In genomic region chrX:150599226-150599625, GRCh38 we compare ENCODE assay signal across 21 cellular contexts. TPM values are rescaled to one million over a fixed set of nuclear protein-coding genes. Genes with fewer than 3 reads are reported as not detected.
DNase-seq lines count a peak whose midpoint lies in the region; ATAC-seq and TF ChIP-seq lines count a peak whose summit lies in the region.
"Had no signal": no experiment of that assay in that cellular context is flagged by ENCODE, and none has a peak within 500 bp of the region (broad histone marks: within the 10 kb centered on the region; RNA-seq: fewer than 3 reads in every experiment).

No MANE protein-coding gene starts in this region.

- H3K9ac ChIP-seq in HCT116 (ENCODE audit: low read length): no peak overlapping the region
- no peak overlapping the region for H3K9ac ChIP-seq in mesendoderm (ENCODE audit: low read length)

- no peak overlapping the region for H3K56ac ChIP-seq in mesendoderm (ENCODE audit: low read length)

- peaks cover 13% of the 10 kb centered on the region for H3K4me1 Mint-ChIP-seq in WTC11
- peaks cover 6% of the 10 kb centered on the region for H3K4me1 Mint-ChIP-seq in CD4-positive, alpha-beta T cell (ENCODE audit: low read depth)

- no peaks in the 10 kb centered on the region for H3K27me3 Mint-ChIP-seq in WTC11 (ENCODE audit: low read depth)
- H3K27me3 Mint-ChIP-seq in CD4-positive, alpha-beta T cell: no peaks in the 10 kb centered on the region
- H3K27me3 Mint-ChIP-seq: T-cell had no signal

- no peak for TF ChIP-seq RAD21 in HCT116 (IDR thresholded peaks at IDR 0.05; ENCODE audit: low read depth)

- no CpG with 5 or more reads among the region's 1 CpG for WGBS in mesendoderm (ENCODE audit: extremely low coverage, insufficient coverage, low lambda C conversion rate)

- RAD21 ChIA-PET in HCT116 (lab: Charles Lee; ENCODE audit: low non-redundant PET in 1 of 2, low total read pairs in 2 of 2, uncharacterized antibody in 2 of 2, unreplicated experiment in 2 of 2): no interaction called here

- DNase-seq in HCT116 (ENCODE audit: low read depth, low spot score) (no peak), WTC11 (ENCODE audit: low spot score) (no peak), mesendoderm (peak; percentile 1), OCI-M1 (lab: John Stamatoyannopoulos, UW) (no peak), kidney tubule cell (ENCODE audit: low spot score) (no peak)
- DNase-seq in CD4-positive, alpha-beta T cell: no peak
- DNase-seq: C1 segment of cervical spinal cord, Calu3, HFFc6, Karpas-422, NCI-H1092 treated with DMSO at 0.1 percent for 48 hours, NCI-H1436 treated with DMSO at 0.1 percent for 48 hours, NCI-H187 treated with DMSO at 0.1 percent for 48 hours, NCI-H2107, NCI-H524, NCI-H748 treated with DMSO at 0.1 percent for 48 hours, PC-3, SJCRH30, T-cell had no signal

- intact Hi-C loops in HCT116 (cut with micrococcal nuclease): no loop called here
- intact Hi-C loops in CD4-positive, alpha-beta T cell (cut with DNase I, micrococcal nuclease): no loop called here

- 0 out of 2 replicates have a peak, but pooled peaks have one; percentile 46 for ATAC-seq in HCT116
- ATAC-seq in WTC11: peak; percentile 50; the same call in 1 of the 2 replicates
- ATAC-seq in CD4-positive, alpha-beta T cell (ENCODE audit: poor library complexity): no peak
- ATAC-seq: PC-3, Right ventricle myocardium inferior, T-cell had no signal

- H3K27ac Mint-ChIP-seq in WTC11: no peak overlapping the region
- H3K27ac Mint-ChIP-seq in CD4-positive, alpha-beta T cell: no peak overlapping the region
- H3K27ac Mint-ChIP-seq: HFFc6, T-cell had no signal

- no peak overlapping the region for H3K4ac ChIP-seq in mesendoderm (ENCODE audit: low read depth, low read length)

- H3K36me3 Mint-ChIP-seq in WTC11: peaks cover 9% of the 10 kb centered on the region
- H3K36me3 Mint-ChIP-seq in CD4-positive, alpha-beta T cell (ENCODE audit: low read depth): peaks cover 76% of the 10 kb centered on the region

- no peak for TF ChIP-seq POLR2A in HCT116 (IDR thresholded peaks at IDR 0.05; ENCODE audit: borderline replicate concordance, extremely low read depth, insufficient read depth, insufficient read length)

- H3K27me3 ChIP-seq in HCT116 (ENCODE audit: insufficient read depth, low read length): no peaks in the 10 kb centered on the region
- no peaks in the 10 kb centered on the region for H3K27me3 ChIP-seq in mesendoderm (ENCODE audit: insufficient read depth, low read length, poor library complexity)
- H3K27me3 ChIP-seq in CD4-positive, alpha-beta T cell (ENCODE audit: control insufficient read depth, insufficient read depth, low read length): no peaks in the 10 kb centered on the region
- H3K27me3 ChIP-seq: SJCRH30 had no signal

- H3K36me3 ChIP-seq in HCT116 (ENCODE audit: control insufficient read depth in 1 of 2, insufficient read depth in 2 of 2, low read length in 2 of 2) (no peaks in the 10 kb centered on the region), mesendoderm (ENCODE audit: control insufficient read depth, insufficient read depth, low read length) (no peaks in the 10 kb centered on the region)
- H3K36me3 ChIP-seq: SJCRH30 had no signal

- H3K9me2 ChIP-seq in HCT116 (ENCODE audit: insufficient read depth): no peaks in the 10 kb centered on the region

- no peak overlapping the region for H2AK5ac ChIP-seq in mesendoderm (ENCODE audit: low read length)

- H4K5ac ChIP-seq in mesendoderm (ENCODE audit: low read length): no peak overlapping the region

- POLR2A ChIA-PET in HCT116 (lab: Charles Lee): no interaction called here
- POLR2A ChIA-PET in WTC11 (lab: Charles Lee): no interaction called here
- POLR2A ChIA-PET in CD4-positive, alpha-beta T cell (lab: Charles Lee): no interaction called here

- H3K27ac ChIP-seq in HCT116 (ENCODE audit: low read depth, low read length) (no peak overlapping the region), mesendoderm (ENCODE audit: low read depth, low read length) (no peak overlapping the region)
- H3K27ac ChIP-seq in CD4-positive, alpha-beta T cell (ENCODE audit: low read depth, low read length): no peak overlapping the region
- H3K27ac ChIP-seq: SJCRH30 had no signal

- 0 out of 2 replicates have a peak, but pooled peaks have one; percentile 8 for TF ChIP-seq CTCF in GM12875 (IDR thresholded peaks at IDR 0.05; ENCODE audit: borderline replicate concordance, insufficient read depth, low read depth, low read length)
- peak in 1 of 3 experiments; percentile 18; a peak in 1 of 6 replicates for TF ChIP-seq CTCF in HCT116 (IDR thresholded peaks at IDR 0.05 in 2 of 3, conservative IDR thresholded peaks at IDR 0.05 in 1 of 3; ENCODE audit: borderline replicate concordance in 1 of 3, insufficient read depth in 1 of 3, low read depth in 2 of 3, low read length in 2 of 3)
- TF ChIP-seq CTCF in WTC11 (IDR thresholded peaks at IDR 0.05): no peak
- no peak for TF ChIP-seq CTCF in CD4-positive, alpha-beta T cell (IDR thresholded peaks at IDR 0.05)

- H3K79me1 ChIP-seq in mesendoderm (ENCODE audit: low read length): no peaks in the 10 kb centered on the region

- no peak overlapping the region for H2BK15ac ChIP-seq in mesendoderm (replicated peaks; ENCODE audit: low read depth)

- H3K18ac ChIP-seq in mesendoderm (ENCODE audit: low read length): no peak overlapping the region

- H3K9me3 ChIP-seq in HCT116 (ENCODE audit: control insufficient read depth in 1 of 2, insufficient read depth in 1 of 2, low read depth in 1 of 2, low read length in 2 of 2): no peaks in the 10 kb centered on the region
- no peaks in the 10 kb centered on the region for H3K9me3 ChIP-seq in CD4-positive, alpha-beta T cell (ENCODE audit: control insufficient read depth, low read length)
- H3K9me3 ChIP-seq: SJCRH30 had no signal

- CTCF ChIA-PET in HCT116 (lab: Charles Lee) (interaction anchor here (0.7 kb wide), 1 partner anchor 12 kb away, joined by 3 read pairs; no protein-coding TSS in a partner anchor), WTC11 (lab: Charles Lee) (interaction anchor here (0.7 to 1.2 kb wide), 3 partner anchors 12 to 607 kb away, joined by 3 to 6 read pairs (median 4); no protein-coding TSS in a partner anchor)
- CTCF ChIA-PET in CD4-positive, alpha-beta T cell (lab: Charles Lee): no interaction called here

- H3K23ac ChIP-seq in mesendoderm (ENCODE audit: low read length): no peak overlapping the region

- H2AFZ ChIP-seq in HCT116 (ENCODE audit: low read depth, low read length, poor library complexity, severe bottlenecking): no peak overlapping the region

- H4K8ac ChIP-seq in mesendoderm (ENCODE audit: low read depth, low read length): no peak overlapping the region

- BruUV-seq in HCT116 (replicated peaks; lab: Mats Ljungman, UMichigan): no TSS peak

- no peak overlapping the region for H2BK5ac ChIP-seq in mesendoderm (ENCODE audit: low read length)

- H2BK120ac ChIP-seq in mesendoderm (ENCODE audit: low read depth, low read length): no peak overlapping the region

- no peaks in the 10 kb centered on the region for H3K79me2 ChIP-seq in HCT116 (ENCODE audit: insufficient read depth, low read length)
- H3K79me2 ChIP-seq in mesendoderm (ENCODE audit: control insufficient read depth, insufficient read depth, low read length): no peaks in the 10 kb centered on the region

- H3K4me3 ChIP-seq in GM12875 (ENCODE audit: low read depth, low read length) (no peak overlapping the region), HCT116 (replicated peaks in 1 of 2; ENCODE audit: low read depth in 1 of 2, low read length in 2 of 2) (no peak overlapping the region), mesendoderm (ENCODE audit: low read length) (no peak overlapping the region)
- H3K4me3 ChIP-seq: SJCRH30 had no signal

- H3K4me2 ChIP-seq in HCT116 (ENCODE audit: low read length) (no peak overlapping the region), mesendoderm (ENCODE audit: low read length) (no peak overlapping the region)

- H3K4me3 Mint-ChIP-seq in WTC11: no peak overlapping the region
- no peak overlapping the region for H3K4me3 Mint-ChIP-seq in CD4-positive, alpha-beta T cell
- H3K4me3 Mint-ChIP-seq: HFFc6, T-cell had no signal

- H3K4me1 ChIP-seq in HCT116 (ENCODE audit: control insufficient read depth in 1 of 2, insufficient read depth in 2 of 2, low read length in 2 of 2): no peaks in the 10 kb centered on the region
- no peaks in the 10 kb centered on the region for H3K4me1 ChIP-seq in mesendoderm (ENCODE audit: control insufficient read depth, low read depth, low read length)
- H3K4me1 ChIP-seq: SJCRH30 had no signal

- no peaks in the 10 kb centered on the region for H4K20me1 ChIP-seq in HCT116 (ENCODE audit: insufficient read depth)

- H3K9me3 Mint-ChIP-seq in WTC11: no peaks in the 10 kb centered on the region
- H3K9me3 Mint-ChIP-seq in CD4-positive, alpha-beta T cell: no peaks in the 10 kb centered on the region
- H3K9me3 Mint-ChIP-seq: HFFc6, T-cell had no signal

TF ChIP-seq in HCT116, 20 proteins besides CTCF, POLR2A, EP300 and RAD21 (continues in another document):
- no peak for TF ChIP-seq TCF7L2 (IDR thresholded peaks at IDR 0.05; ENCODE audit: borderline replicate concordance, extremely low read depth, insufficient read depth, insufficient read length)
- no peak for TF ChIP-seq SRF (IDR thresholded peaks at IDR 0.05; ENCODE audit: low read depth)
- no peak for TF ChIP-seq SIN3A (IDR thresholded peaks at IDR 0.05; ENCODE audit: low read depth)
- no peak for TF ChIP-seq JUND (IDR thresholded peaks at IDR 0.05)
- no peak for TF ChIP-seq ZFX (IDR thresholded peaks at IDR 0.05)
- TF ChIP-seq EZH2 (IDR thresholded peaks at IDR 0.05): no peak
- TF ChIP-seq YY1 (IDR thresholded peaks at IDR 0.05; ENCODE audit: extremely low read depth, insufficient replicate concordance, low read depth, low read length): no peak
- no peak for TF ChIP-seq ELF1 (IDR thresholded peaks at IDR 0.05; ENCODE audit: borderline replicate concordance, low read depth)
- no peak for TF ChIP-seq POLR2AphosphoS5 (IDR thresholded peaks at IDR 0.05; ENCODE audit: low read depth, low read length)

TF ChIP-seq in WTC11, 78 proteins besides CTCF, POLR2A, EP300 and RAD21:
- TF ChIP-seq FOXP1 (CRISPR knock-in tag; IDR thresholded peaks at IDR 0.05; ENCODE audit: borderline replicate concordance) (no peak), ESRRA (CRISPR knock-in tag; IDR thresholded peaks at IDR 0.05; ENCODE audit: borderline replicate concordance) (no peak), ZNF416 (CRISPR knock-in tag; IDR thresholded peaks at IDR 0.05) (no peak), MXD4 (CRISPR knock-in tag; IDR thresholded peaks at IDR 0.05; ENCODE audit: borderline replicate concordance) (no peak)
TF ChIP-seq in WTC11: peak in this region for 0.

RNA-seq across cellular contexts. Expression of gene MTM1, which starts 30.8 kb away (rescaled TPM):
- total RNA-seq in HCT116 (2021; ENCODE audit: unreplicated experiment) (6.5 TPM), WTC11 (2021) (7.6 to 10.4 TPM (median 8.6 TPM) in 3 replicates)
- 1.9 and 2.7 TPM in 2 replicates for polyA plus RNA-seq in HCT116 (2012)
- polyA plus RNA-seq in mesendoderm (2013, experiment 1 of 2): 4.2 TPM
- polyA plus RNA-seq in mesendoderm (2013, experiment 2 of 2): 4.3 TPM
- total RNA-seq in CD4-positive, alpha-beta T cell: 10 to 100 TPM; 20.6 to 26.9 TPM
